Comparison of ENCODE assay signal across 1 cellular context in genomic region chr19:47229674-47230121, GRCh38.
TF ChIP-seq lines count a peak whose summit lies in the region.

No MANE protein-coding gene starts in this region.

TF ChIP-seq in HEK293, 187 proteins besides CTCF, POLR2A, EP300 and RAD21 (continued from another document and continues in another):
- TF ChIP-seq, protein P1, sequence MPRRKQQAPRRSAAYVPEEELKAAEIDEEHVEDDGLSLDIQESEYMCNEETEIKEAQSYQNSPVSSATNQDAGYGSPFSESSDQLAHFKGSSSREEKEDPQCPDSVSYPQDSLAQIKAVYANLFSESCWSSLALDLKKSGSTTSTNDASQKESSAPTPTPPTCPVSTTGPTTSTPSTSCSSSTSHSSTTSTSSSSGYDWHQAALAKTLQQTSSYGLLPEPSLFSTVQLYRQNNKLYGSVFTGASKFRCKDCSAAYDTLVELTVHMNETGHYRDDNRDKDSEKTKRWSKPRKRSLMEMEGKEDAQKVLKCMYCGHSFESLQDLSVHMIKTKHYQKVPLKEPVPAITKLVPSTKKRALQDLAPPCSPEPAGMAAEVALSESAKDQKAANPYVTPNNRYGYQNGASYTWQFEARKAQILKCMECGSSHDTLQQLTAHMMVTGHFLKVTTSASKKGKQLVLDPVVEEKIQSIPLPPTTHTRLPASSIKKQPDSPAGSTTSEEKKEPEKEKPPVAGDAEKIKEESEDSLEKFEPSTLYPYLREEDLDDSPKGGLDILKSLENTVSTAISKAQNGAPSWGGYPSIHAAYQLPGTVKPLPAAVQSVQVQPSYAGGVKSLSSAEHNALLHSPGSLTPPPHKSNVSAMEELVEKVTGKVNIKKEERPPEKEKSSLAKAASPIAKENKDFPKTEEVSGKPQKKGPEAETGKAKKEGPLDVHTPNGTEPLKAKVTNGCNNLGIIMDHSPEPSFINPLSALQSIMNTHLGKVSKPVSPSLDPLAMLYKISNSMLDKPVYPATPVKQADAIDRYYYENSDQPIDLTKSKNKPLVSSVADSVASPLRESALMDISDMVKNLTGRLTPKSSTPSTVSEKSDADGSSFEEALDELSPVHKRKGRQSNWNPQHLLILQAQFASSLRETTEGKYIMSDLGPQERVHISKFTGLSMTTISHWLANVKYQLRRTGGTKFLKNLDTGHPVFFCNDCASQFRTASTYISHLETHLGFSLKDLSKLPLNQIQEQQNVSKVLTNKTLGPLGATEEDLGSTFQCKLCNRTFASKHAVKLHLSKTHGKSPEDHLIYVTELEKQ (tag by site-specific recombination; IDR thresholded peaks at IDR 0.05; ENCODE audit: borderline replicate concordance) = 0 out of 2 replicates have a peak, but pooled peaks have one; percentile 6
- TF ChIP-seq ZNF335 (tag by site-specific recombination; conservative IDR thresholded peaks at IDR 0.05) = peak; percentile 85
- TF ChIP-seq PRDM4 (tag by site-specific recombination; IDR thresholded peaks at IDR 0.05) = peak; percentile 40; the same call in 1 of the 2 replicates
- TF ChIP-seq ZBTB10 (tag by site-specific recombination; IDR thresholded peaks at IDR 0.05) = no peak
- TF ChIP-seq ZNF239 (tag by site-specific recombination; IDR thresholded peaks at IDR 0.05) = no peak
- no peak for TF ChIP-seq ZNF433 (tag by site-specific recombination; IDR thresholded peaks at IDR 0.05; ENCODE audit: low read depth)
- peak; percentile 63 for TF ChIP-seq ZFP69B (tag by site-specific recombination; IDR thresholded peaks at IDR 0.05)
- TF ChIP-seq ZNF514 (tag by site-specific recombination; IDR thresholded peaks at IDR 0.05) = no peak
- no peak for TF ChIP-seq ZNF354C (tag by site-specific recombination; IDR thresholded peaks at IDR 0.05; ENCODE audit: borderline replicate concordance, low read depth)
- TF ChIP-seq ZNF426 (tag by site-specific recombination; IDR thresholded peaks at IDR 0.05) = no peak
- peak; percentile 31; the same call in 1 of the 2 replicates for TF ChIP-seq KLF1 (tag by site-specific recombination; IDR thresholded peaks at IDR 0.05)
- no peak for TF ChIP-seq ZNF580 (tag by site-specific recombination; IDR thresholded peaks at IDR 0.05)
- no peak for TF ChIP-seq ZNF266 (tag by site-specific recombination; IDR thresholded peaks at IDR 0.05; ENCODE audit: low read depth)
- no peak for TF ChIP-seq ZSCAN30 (tag by site-specific recombination; IDR thresholded peaks at IDR 0.05)
- TF ChIP-seq ZNF2 (tag by site-specific recombination; IDR thresholded peaks at IDR 0.05) = no peak
- TF ChIP-seq ZNF214 (tag by site-specific recombination; IDR thresholded peaks at IDR 0.05; ENCODE audit: borderline replicate concordance) = no peak
- no peak; the same call in 1 of the 2 replicates for TF ChIP-seq KLF7 (tag by site-specific recombination; IDR thresholded peaks at IDR 0.05; ENCODE audit: borderline replicate concordance)
- TF ChIP-seq ZBTB17 (tag by site-specific recombination; IDR thresholded peaks at IDR 0.05) = peak; percentile 8; the same call in 1 of the 2 replicates
- TF ChIP-seq ZNF521 (tag by site-specific recombination; IDR thresholded peaks at IDR 0.05) = no peak
- no peak for TF ChIP-seq ZNF664 (tag by site-specific recombination; IDR thresholded peaks at IDR 0.05)
- TF ChIP-seq, protein P2, sequence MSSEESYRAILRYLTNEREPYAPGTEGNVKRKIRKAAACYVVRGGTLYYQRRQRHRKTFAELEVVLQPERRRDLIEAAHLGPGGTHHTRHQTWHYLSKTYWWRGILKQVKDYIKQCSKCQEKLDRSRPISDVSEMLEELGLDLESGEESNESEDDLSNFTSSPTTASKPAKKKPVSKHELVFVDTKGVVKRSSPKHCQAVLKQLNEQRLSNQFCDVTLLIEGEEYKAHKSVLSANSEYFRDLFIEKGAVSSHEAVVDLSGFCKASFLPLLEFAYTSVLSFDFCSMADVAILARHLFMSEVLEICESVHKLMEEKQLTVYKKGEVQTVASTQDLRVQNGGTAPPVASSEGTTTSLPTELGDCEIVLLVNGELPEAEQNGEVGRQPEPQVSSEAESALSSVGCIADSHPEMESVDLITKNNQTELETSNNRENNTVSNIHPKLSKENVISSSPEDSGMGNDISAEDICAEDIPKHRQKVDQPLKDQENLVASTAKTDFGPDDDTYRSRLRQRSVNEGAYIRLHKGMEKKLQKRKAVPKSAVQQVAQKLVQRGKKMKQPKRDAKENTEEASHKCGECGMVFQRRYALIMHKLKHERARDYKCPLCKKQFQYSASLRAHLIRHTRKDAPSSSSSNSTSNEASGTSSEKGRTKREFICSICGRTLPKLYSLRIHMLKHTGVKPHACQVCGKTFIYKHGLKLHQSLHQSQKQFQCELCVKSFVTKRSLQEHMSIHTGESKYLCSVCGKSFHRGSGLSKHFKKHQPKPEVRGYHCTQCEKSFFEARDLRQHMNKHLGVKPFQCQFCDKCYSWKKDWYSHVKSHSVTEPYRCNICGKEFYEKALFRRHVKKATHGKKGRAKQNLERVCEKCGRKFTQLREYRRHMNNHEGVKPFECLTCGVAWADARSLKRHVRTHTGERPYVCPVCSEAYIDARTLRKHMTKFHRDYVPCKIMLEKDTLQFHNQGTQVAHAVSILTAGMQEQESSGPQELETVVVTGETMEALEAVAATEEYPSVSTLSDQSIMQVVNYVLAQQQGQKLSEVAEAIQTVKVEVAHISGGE (tag by site-specific recombination; conservative IDR thresholded peaks at IDR 0.05; ENCODE audit: low read depth) = no peak; the same call in 1 of the 2 replicates
- TF ChIP-seq ZSCAN5A (tag by site-specific recombination; IDR thresholded peaks at IDR 0.05) = no peak
- TF ChIP-seq ZNF555 (tag by site-specific recombination; conservative IDR thresholded peaks at IDR 0.05) = no peak
- TF ChIP-seq, protein P3, sequence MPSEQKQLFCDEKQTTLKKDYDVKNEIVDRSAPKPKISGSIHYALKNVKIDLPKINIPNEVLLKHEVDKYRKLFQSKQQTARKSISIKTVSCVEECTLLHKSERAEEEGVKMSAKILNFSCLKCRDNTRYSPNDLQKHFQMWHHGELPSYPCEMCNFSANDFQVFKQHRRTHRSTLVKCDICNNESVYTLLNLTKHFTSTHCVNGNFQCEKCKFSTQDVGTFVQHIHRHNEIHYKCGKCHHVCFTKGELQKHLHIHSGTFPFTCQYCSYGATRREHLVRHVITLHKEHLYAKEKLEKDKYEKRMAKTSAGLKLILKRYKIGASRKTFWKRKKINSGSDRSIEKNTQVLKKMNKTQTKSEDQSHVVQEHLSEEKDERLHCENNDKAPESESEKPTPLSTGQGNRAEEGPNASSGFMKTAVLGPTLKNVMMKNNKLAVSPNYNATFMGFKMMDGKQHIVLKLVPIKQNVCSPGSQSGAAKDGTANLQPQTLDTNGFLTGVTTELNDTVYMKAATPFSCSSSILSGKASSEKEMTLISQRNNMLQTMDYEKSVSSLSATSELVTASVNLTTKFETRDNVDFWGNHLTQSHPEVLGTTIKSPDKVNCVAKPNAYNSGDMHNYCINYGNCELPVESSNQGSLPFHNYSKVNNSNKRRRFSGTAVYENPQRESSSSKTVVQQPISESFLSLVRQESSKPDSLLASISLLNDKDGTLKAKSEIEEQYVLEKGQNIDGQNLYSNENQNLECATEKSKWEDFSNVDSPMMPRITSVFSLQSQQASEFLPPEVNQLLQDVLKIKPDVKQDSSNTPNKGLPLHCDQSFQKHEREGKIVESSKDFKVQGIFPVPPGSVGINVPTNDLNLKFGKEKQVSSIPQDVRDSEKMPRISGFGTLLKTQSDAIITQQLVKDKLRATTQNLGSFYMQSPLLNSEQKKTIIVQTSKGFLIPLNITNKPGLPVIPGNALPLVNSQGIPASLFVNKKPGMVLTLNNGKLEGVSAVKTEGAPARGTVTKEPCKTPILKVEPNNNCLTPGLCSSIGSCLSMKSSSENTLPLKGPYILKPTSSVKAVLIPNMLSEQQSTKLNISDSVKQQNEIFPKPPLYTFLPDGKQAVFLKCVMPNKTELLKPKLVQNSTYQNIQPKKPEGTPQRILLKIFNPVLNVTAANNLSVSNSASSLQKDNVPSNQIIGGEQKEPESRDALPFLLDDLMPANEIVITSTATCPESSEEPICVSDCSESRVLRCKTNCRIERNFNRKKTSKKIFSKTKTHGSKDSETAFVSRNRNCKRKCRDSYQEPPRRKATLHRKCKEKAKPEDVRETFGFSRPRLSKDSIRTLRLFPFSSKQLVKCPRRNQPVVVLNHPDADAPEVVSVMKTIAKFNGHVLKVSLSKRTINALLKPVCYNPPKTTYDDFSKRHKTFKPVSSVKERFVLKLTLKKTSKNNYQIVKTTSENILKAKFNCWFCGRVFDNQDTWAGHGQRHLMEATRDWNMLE (tag by site-specific recombination; conservative IDR thresholded peaks at IDR 0.05; ENCODE audit: low read depth) = no peak
- no peak for TF ChIP-seq TCF7L2 (IDR thresholded peaks at IDR 0.05; ENCODE audit: borderline replicate concordance, low read depth, low read length)
- TF ChIP-seq ZNF132 (tag by site-specific recombination; IDR thresholded peaks at IDR 0.05; ENCODE audit: borderline replicate concordance) = no peak
- TF ChIP-seq ZNF211 (tag by site-specific recombination; IDR thresholded peaks at IDR 0.05; ENCODE audit: low read depth) = no peak
- no peak for TF ChIP-seq ZNF510 (tag by site-specific recombination; IDR thresholded peaks at IDR 0.05; ENCODE audit: insufficient replicate concordance)
- TF ChIP-seq, protein P4, sequence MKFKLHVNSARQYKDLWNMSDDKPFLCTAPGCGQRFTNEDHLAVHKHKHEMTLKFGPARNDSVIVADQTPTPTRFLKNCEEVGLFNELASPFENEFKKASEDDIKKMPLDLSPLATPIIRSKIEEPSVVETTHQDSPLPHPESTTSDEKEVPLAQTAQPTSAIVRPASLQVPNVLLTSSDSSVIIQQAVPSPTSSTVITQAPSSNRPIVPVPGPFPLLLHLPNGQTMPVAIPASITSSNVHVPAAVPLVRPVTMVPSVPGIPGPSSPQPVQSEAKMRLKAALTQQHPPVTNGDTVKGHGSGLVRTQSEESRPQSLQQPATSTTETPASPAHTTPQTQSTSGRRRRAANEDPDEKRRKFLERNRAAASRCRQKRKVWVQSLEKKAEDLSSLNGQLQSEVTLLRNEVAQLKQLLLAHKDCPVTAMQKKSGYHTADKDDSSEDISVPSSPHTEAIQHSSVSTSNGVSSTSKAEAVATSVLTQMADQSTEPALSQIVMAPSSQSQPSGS (tag by site-specific recombination; IDR thresholded peaks at IDR 0.05; ENCODE audit: low read depth) = no peak
- TF ChIP-seq ZNF777 (tag by site-specific recombination; IDR thresholded peaks at IDR 0.05; ENCODE audit: borderline replicate concordance) = no peak; the same call in 1 of the 2 replicates
- TF ChIP-seq ZNF623 (tag by site-specific recombination; IDR thresholded peaks at IDR 0.05) = peak; percentile 32; the same call in 1 of the 2 replicates
- no peak for TF ChIP-seq ZNF624 (tag by site-specific recombination; IDR thresholded peaks at IDR 0.05)
